28 cellular contexts compared by ENCODE assay signal in the genomic region with DNA sequence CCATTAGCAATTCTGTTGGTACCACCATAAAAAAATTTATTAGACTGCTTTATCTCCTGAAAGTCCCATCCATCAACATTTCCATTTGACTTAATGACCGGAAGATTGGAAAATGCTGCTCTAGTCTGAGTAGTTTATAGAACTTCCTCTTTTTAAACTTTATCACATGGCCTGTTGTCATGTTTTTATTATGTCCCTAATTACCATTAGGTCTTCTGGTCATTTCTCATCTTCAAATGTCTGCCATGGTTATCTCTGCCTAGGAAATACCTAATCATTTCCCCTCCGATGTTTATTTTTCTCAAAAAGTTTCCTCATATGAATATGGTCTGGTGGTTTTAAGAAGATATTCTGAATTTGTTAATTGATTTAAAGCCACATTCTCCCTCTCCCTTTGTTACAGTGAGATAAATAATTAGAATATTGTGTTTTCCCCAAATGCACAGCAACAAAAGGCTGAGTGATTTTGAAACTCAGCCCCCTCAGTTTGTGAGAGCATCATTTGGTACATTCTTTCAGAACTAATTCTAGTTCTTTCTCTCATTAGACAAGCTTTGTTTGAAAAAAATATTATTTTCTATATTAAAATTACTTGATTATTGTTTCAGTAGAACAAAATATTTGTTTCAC.
"Had no signal": no experiment of that assay in that cellular context is flagged by ENCODE, and none has a peak within 500 bp of the region (broad histone marks: within the 10 kb centered on the region; RNA-seq: fewer than 3 reads in every experiment).

No MANE protein-coding gene starts in this region.

- DNase-seq: activated CD4-positive, alpha-beta memory T cell treated with anti-CD3 and anti-CD28 coated beads, Interleukin-2, amount 10 ng/mL, durations not matched to agents 7 days and 5 days; activated CD4-positive, alpha-beta T cell treated with anti-CD3 and anti-CD28 coated beads for 36 hours; activated CD4-positive, alpha-beta T cell treated with anti-CD3 and anti-CD28 coated beads, Interleukin-2, amount 50 U/mL, for 1 hour; activated CD4-positive, CD25-positive, alpha-beta regulatory T cell; activated gamma-delta T cell; activated naive CD4-positive, alpha-beta T cell treated with anti-CD3 and anti-CD28 coated beads, Interleukin-2, amount 10 ng/mL, durations not matched to agents 7 days and 5 days; activated naive CD8-positive, alpha-beta T cell treated with anti-CD3 and anti-CD28 coated beads for 36 hours; activated T-cell treated with anti-CD3 and anti-CD28 coated beads for 4 hours; activated T-cell treated with anti-CD3 and anti-CD28 coated beads, Interleukin-2, amount 50 U/mL, for 48 hours; brain microvascular endothelial cell; MG63; MV-4-11; NCI-H1092 treated with DMSO at 0.1 percent for 48 hours; NCI-H1417 treated with DMSO at 0.1 percent for 48 hours; NCI-H1694; NCI-H2029; NCI-H2107; NCI-H2171 treated with DMSO at 0.1 percent for 48 hours; NCI-H226; NCI-H526; NCI-H82; RPMI8226 had no signal

- H3K4me3 ChIP-seq: cardiac muscle cell, MG63, SK-N-MC had no signal

- H3K36me3 ChIP-seq: brain microvascular endothelial cell, cardiac muscle cell, MG63 had no signal

- H3K27me3 ChIP-seq: brain microvascular endothelial cell, cardiac muscle cell, MG63 had no signal

- H3K27ac ChIP-seq: brain microvascular endothelial cell, cardiac muscle cell, SK-N-MC, VCaP had no signal

- ATAC-seq: activated CD4-positive, alpha-beta T cell treated with anti-CD3 and anti-CD28 coated beads for 36 hours; activated T-helper 17 cell treated with anti-CD3 and anti-CD28 coated beads, Interleukin-2, amount 50 U/mL, for 72 hours; Panc1; Right ventricle myocardium inferior had no signal

- H3K9me3 ChIP-seq: MG63 had no signal
